ENCODE assay signal across 18 cellular contexts in the genomic region with DNA sequence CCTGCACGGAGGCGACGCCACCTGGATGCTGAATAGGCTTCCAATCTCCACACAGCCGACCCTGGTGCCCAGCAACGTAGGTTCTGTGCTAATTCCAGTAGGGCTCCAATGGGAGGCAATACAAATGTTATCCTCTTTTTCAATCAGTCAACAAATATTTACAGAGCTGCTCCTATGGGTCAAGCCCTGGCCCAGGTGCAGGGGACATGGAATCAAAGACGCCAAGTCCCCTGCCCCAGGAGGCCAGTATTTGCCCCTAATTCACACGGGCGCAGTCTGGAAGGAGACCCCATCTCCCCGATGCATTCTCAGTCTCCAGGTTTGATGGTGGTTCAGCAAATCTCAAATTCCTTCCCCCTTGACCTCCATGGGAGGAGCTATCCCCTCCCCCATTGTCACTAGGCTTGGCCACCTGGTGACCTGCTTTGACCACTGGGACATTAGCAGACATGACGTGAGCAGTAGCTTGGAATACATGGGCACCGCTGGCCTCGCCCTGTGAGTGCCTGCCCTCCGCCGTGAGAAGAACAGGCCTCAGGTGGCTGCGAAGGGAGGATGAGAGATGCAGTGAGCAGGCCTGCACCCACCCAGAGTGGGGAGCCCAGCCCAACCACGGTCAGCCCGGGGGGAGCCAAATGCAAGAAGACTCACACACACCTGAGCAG. TPM values are rescaled to one million over a fixed set of nuclear protein-coding genes. Genes with fewer than 3 reads are reported as not detected.
DNase-seq lines count a peak whose midpoint lies in the region; FAIRE-seq and TF ChIP-seq lines count a peak whose summit lies in the region.
"Not testable (repeated sequence)": the region's sequence is repeated elsewhere in the genome, so short reads cannot be mapped to it uniquely, and the experiment has no call there.
"Had no signal": no experiment of that assay in that cellular context is flagged by ENCODE, and none has a peak within 500 bp of the region (broad histone marks: within the 10 kb centered on the region; RNA-seq: fewer than 3 reads in every experiment).

No MANE protein-coding gene starts in this region.

- not testable (repeated sequence) for H3K4me3 ChIP-seq in liver (ENCODE audit: low read depth in 1 of 3, low read length in 3 of 3); neuronal stem cell (ENCODE audit: low read length in 2 of 2)

- not testable (repeated sequence) for H4K91ac ChIP-seq in neuronal stem cell (ENCODE audit: low read depth, low read length, poor library complexity)

- not testable (repeated sequence) for H2BK12ac ChIP-seq in neuronal stem cell (ENCODE audit: low read length)

- H2AK5ac ChIP-seq in neuronal stem cell (ENCODE audit: low read depth, low read length), result not testable (repeated sequence)

- H3K4ac ChIP-seq in neuronal stem cell (ENCODE audit: low read length), result not testable (repeated sequence)

- H3K9me3 ChIP-seq in liver (ENCODE audit: control insufficient read depth in 4 of 4, low read length in 3 of 4); neuronal stem cell (replicated peaks in 1 of 2; ENCODE audit: control insufficient read depth in 2 of 2, insufficient read depth in 1 of 2, low read depth in 1 of 2, low read length in 2 of 2): not testable (repeated sequence)

- H3K23ac ChIP-seq in neuronal stem cell (ENCODE audit: low read depth, low read length, poor library complexity), result not testable (repeated sequence)

- H2BK5ac ChIP-seq in neuronal stem cell (ENCODE audit: low read length), result not testable (repeated sequence)

- peak; percentile 59 for FAIRE-seq in urothelium cell line (lab: Jason Lieb, UNC)

- H3K9ac ChIP-seq in liver (ENCODE audit: low read depth in 1 of 2, low read length in 2 of 2), result peak overlapping the region in 1 of 2 donors; percentile 70
- H3K9ac ChIP-seq in neuronal stem cell (ENCODE audit: low read depth, low read length, poor library complexity), result not testable (repeated sequence)

- DNase-seq in NCI-H1092 (lab: John Stamatoyannopoulos, UW) (peak; percentile 56), NCI-H774 (lab: John Stamatoyannopoulos, UW) (peak; percentile 49), SHP77 treated with DMSO at 0.1 percent for 48 hours (lab: John Stamatoyannopoulos, UW) (peak; percentile 66)
- DNase-seq in neuronal stem cell (ENCODE audit: low spot score); urothelium cell line (ENCODE audit: low spot score): not testable (repeated sequence)

- H3K18ac ChIP-seq in neuronal stem cell (ENCODE audit: low read length), result peak overlapping the region; percentile 15

- H2BK120ac ChIP-seq in neuronal stem cell (ENCODE audit: low read depth, low read length), result not testable (repeated sequence)

- not testable (repeated sequence) for H4K8ac ChIP-seq in neuronal stem cell (ENCODE audit: low read depth, low read length)

- peaks cover 4 to 36% (median 23%) of the 10 kb centered on the region in 4 donors for H3K4me1 ChIP-seq in liver (ENCODE audit: control insufficient read depth in 4 of 4, insufficient read depth in 4 of 4, low read length in 3 of 4)
- H3K4me1 ChIP-seq in neuronal stem cell (ENCODE audit: control insufficient read depth in 2 of 2, insufficient read depth in 1 of 2, low read depth in 1 of 2, low read length in 2 of 2), result not testable (repeated sequence)

- H3K27me3 ChIP-seq in liver (ENCODE audit: control insufficient read depth in 4 of 4, insufficient read depth in 4 of 4, low read length in 3 of 4); neuronal stem cell (ENCODE audit: control insufficient read depth in 3 of 3, insufficient read depth in 3 of 3, low read depth in 1 of 3, low read length in 3 of 3): not testable (repeated sequence)

- H3K14ac ChIP-seq in neuronal stem cell (ENCODE audit: low read length), result not testable (repeated sequence)

- peak in 1 of 2 donors; percentile 23 for TF ChIP-seq RAD21 in liver (IDR thresholded peaks at IDR 0.05)

- H2AFZ ChIP-seq in neuronal stem cell (ENCODE audit: low read length), result not testable (repeated sequence)

- H2BK15ac ChIP-seq in neuronal stem cell (ENCODE audit: low read length), result not testable (repeated sequence)

- H3K79me1 ChIP-seq in neuronal stem cell (ENCODE audit: low read depth, low read length), result not testable (repeated sequence)

- peak overlapping the region; percentile 6; the same call in 1 of the 2 replicates for H3K27ac ChIP-seq in C4-2B
- peak overlapping the region; percentile 75 to 84 for H3K27ac ChIP-seq in liver (ENCODE audit: low read depth in 1 of 2, low read length in 2 of 2)
- not testable (repeated sequence) for H3K27ac ChIP-seq in neuronal stem cell (replicated peaks; ENCODE audit: low read length)

- not testable (repeated sequence) for TF ChIP-seq CTCF in C4-2B (conservative IDR thresholded peaks at IDR 0.05); liver (IDR thresholded peaks at IDR 0.05; ENCODE audit: low read depth, low read length, missing input control)

- 41% methylated on average over 17 of the region's 17 CpGs for WGBS in liver
- no CpG with 5 or more reads among the region's 17 CpGs for WGBS in neuronal stem cell (ENCODE audit: extremely low coverage in 2 of 2, insufficient read length in 2 of 2, insufficient replicate concordance in 1 of 2), 2 donors

- H3K4me2 ChIP-seq in neuronal stem cell (ENCODE audit: insufficient read depth, low read length, poor library complexity, severe bottlenecking), result not testable (repeated sequence)

- H3K36me3 ChIP-seq in liver (ENCODE audit: control insufficient read depth in 4 of 4, insufficient read depth in 3 of 4, low read depth in 1 of 4, low read length in 3 of 4); neuronal stem cell (replicated peaks in 1 of 2; ENCODE audit: control insufficient read depth in 2 of 2, insufficient read depth in 2 of 2, low read length in 2 of 2): not testable (repeated sequence)

TF ChIP-seq in liver, 16 proteins besides CTCF, POLR2A, EP300 and RAD21:
- peak; percentile 52 for TF ChIP-seq NR2F2 (IDR thresholded peaks at IDR 0.05)
- TF ChIP-seq, protein P1, sequence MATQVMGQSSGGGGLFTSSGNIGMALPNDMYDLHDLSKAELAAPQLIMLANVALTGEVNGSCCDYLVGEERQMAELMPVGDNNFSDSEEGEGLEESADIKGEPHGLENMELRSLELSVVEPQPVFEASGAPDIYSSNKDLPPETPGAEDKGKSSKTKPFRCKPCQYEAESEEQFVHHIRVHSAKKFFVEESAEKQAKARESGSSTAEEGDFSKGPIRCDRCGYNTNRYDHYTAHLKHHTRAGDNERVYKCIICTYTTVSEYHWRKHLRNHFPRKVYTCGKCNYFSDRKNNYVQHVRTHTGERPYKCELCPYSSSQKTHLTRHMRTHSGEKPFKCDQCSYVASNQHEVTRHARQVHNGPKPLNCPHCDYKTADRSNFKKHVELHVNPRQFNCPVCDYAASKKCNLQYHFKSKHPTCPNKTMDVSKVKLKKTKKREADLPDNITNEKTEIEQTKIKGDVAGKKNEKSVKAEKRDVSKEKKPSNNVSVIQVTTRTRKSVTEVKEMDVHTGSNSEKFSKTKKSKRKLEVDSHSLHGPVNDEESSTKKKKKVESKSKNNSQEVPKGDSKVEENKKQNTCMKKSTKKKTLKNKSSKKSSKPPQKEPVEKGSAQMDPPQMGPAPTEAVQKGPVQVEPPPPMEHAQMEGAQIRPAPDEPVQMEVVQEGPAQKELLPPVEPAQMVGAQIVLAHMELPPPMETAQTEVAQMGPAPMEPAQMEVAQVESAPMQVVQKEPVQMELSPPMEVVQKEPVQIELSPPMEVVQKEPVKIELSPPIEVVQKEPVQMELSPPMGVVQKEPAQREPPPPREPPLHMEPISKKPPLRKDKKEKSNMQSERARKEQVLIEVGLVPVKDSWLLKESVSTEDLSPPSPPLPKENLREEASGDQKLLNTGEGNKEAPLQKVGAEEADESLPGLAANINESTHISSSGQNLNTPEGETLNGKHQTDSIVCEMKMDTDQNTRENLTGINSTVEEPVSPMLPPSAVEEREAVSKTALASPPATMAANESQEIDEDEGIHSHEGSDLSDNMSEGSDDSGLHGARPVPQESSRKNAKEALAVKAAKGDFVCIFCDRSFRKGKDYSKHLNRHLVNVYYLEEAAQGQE (IDR thresholded peaks at IDR 0.05), result peak; percentile 66
- peak; percentile 48 for TF ChIP-seq FOXA2 (IDR thresholded peaks at IDR 0.05)
- TF ChIP-seq, protein P2, sequence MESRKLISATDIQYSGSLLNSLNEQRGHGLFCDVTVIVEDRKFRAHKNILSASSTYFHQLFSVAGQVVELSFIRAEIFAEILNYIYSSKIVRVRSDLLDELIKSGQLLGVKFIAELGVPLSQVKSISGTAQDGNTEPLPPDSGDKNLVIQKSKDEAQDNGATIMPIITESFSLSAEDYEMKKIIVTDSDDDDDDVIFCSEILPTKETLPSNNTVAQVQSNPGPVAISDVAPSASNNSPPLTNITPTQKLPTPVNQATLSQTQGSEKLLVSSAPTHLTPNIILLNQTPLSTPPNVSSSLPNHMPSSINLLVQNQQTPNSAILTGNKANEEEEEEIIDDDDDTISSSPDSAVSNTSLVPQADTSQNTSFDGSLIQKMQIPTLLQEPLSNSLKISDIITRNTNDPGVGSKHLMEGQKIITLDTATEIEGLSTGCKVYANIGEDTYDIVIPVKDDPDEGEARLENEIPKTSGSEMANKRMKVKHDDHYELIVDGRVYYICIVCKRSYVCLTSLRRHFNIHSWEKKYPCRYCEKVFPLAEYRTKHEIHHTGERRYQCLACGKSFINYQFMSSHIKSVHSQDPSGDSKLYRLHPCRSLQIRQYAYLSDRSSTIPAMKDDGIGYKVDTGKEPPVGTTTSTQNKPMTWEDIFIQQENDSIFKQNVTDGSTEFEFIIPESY (IDR thresholded peaks at IDR 0.05), result peak; percentile 74
- TF ChIP-seq, protein P3, sequence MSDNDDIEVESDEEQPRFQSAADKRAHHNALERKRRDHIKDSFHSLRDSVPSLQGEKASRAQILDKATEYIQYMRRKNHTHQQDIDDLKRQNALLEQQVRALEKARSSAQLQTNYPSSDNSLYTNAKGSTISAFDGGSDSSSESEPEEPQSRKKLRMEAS (IDR thresholded peaks at IDR 0.05), result peak; percentile 46
- TF ChIP-seq JUND (IDR thresholded peaks at IDR 0.05), result peak in 1 of 2 donors; percentile 52
- peak; percentile 89 for TF ChIP-seq YY1 (IDR thresholded peaks at IDR 0.05)
- TF ChIP-seq RXRA (IDR thresholded peaks at IDR 0.05), result peak; percentile 87 to 88
- peak in 1 of 2 donors; percentile 8 for TF ChIP-seq EGR1 (IDR thresholded peaks at IDR 0.05; ENCODE audit: low read depth in 2 of 2)
- TF ChIP-seq HNF4A (conservative IDR thresholded peaks at IDR 0.05), result peak; percentile 66 to 73
- peak; percentile 48 for TF ChIP-seq SP1 (IDR thresholded peaks at IDR 0.05)
TF ChIP-seq in liver: peak in this region for 11; not testable (repeated sequence) for 5.

RNA-seq across cellular contexts. Expression of a gene that starts 3.7 kb away (rescaled TPM):
- 10 to 100 TPM; 12.3 to 66.8 TPM for total RNA-seq in liver
- polyA plus RNA-seq in liver, result 10 to 100 TPM; 33.5 to 33.8 TPM
- polyA plus RNA-seq in neuronal stem cell (2013, experiment 1 of 2), result not detected
- polyA plus RNA-seq in neuronal stem cell (2013, experiment 2 of 2), result not detected
- total RNA-seq: Calu3; CD4-positive, alpha-beta memory T cell; G401; GM12878; H7; HFFc6; HT1080 had no signal
- polyA plus RNA-seq: A549; BJ; CD14-positive monocyte; CD4-positive, alpha-beta memory T cell; GM12878; IgD-negative memory B cell had no signal

RNA-seq across cellular contexts. Expression of a gene that starts 18.6 kb away (rescaled TPM):
- total RNA-seq in liver, result 10 to 100 TPM; 20.5 to 20.7 TPM
- 1 to 10 TPM; 4.9 to 6.9 TPM for polyA plus RNA-seq in liver
- polyA plus RNA-seq in neuronal stem cell (2013, experiment 1 of 2), result 22.7 TPM
- polyA plus RNA-seq in neuronal stem cell (2013, experiment 2 of 2), result 22.7 TPM
